Comparison of ENCODE assay signal across 7 cellular contexts in the genomic region with DNA sequence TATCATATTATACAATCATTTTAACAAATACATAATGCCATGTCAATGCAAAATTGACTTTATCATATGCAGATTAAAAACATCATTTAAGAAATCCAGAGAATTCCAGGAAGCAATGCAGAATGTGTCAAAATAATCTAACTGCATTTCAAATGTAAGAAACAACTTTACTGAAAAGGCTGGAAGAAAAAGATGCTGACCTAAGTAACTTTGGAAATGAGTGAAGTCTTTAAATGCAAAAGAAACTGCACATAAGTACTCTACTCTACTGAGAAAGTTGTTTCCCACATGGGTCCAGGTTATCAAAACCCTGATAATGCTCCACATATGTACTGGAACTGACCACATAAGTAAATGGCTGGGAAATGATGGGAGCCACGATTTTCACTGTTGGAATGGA.
"Had no signal": no experiment of that assay in that cellular context is flagged by ENCODE, and none has a peak within 500 bp of the region (broad histone marks: within the 10 kb centered on the region; RNA-seq: fewer than 3 reads in every experiment).

No MANE protein-coding gene starts in this region.

- H3K4me3 Mint-ChIP-seq: IgD-negative memory B cell had no signal

- H3K9ac ChIP-seq: KMS-11 had no signal

- DNase-seq: Karpas-422, KBM-7, KG1 had no signal

- H3K27me3 Mint-ChIP-seq: IgD-negative memory B cell had no signal

- H3K36me3 Mint-ChIP-seq: IgD-negative memory B cell had no signal

- H3K27ac ChIP-seq: HL-60, KMS-11 had no signal

- H3K27ac Mint-ChIP-seq: IgD-negative memory B cell had no signal

- FAIRE-seq: HTR-8/SVneo had no signal

- H3K4me2 ChIP-seq: KMS-11 had no signal
